In genomic region chr2:145744541-145745386, GRCh38 we compare ENCODE assay signal across 10 cellular contexts.
DNase-seq lines count a peak whose midpoint lies in the region; ATAC-seq lines count a peak whose summit lies in the region.
"Had no signal": no experiment of that assay in that cellular context is flagged by ENCODE, and none has a peak within 500 bp of the region (broad histone marks: within the 10 kb centered on the region; RNA-seq: fewer than 3 reads in every experiment).

No MANE protein-coding gene starts in this region.

- no peak for DNase-seq in activated T-cell treated with anti-CD3 and anti-CD28 coated beads, Interleukin-2, amount 50 U/mL, for 72 hours
- no peak for DNase-seq in activated T-cell treated with anti-CD3 and anti-CD28 coated beads, Interleukin-2, amount 50 U/mL, for 1 hour
- no peak for DNase-seq in activated T-helper 2 cell treated with anti-CD3 and anti-CD28 coated beads, Interferon-gamma antibody, Interleukin-2, Interleukin-4, amounts not matched to agents 10 μg/mL and 5 μg/mL and 100 μg/mL, durations not matched to agents 14 hours and 24 hours and 36 hours (ENCODE audit: low spot score)
- DNase-seq in stimulated activated naive CD8-positive, alpha-beta T cell treated with anti-CD3 and anti-CD28 coated beads, Interleukin-15, amount 100 ng/mL, for 72 hours: peak in 1 of 2 donors; percentile 22
- DNase-seq in D341Med (ENCODE audit: low spot score) (no peak), T-helper 17 cell (no peak)
- no peak for DNase-seq in CD8-positive, alpha-beta memory T cell
- DNase-seq: activated CD4-positive, alpha-beta memory T cell treated with anti-CD3 and anti-CD28 coated beads, Interleukin-2, amount 10 ng/mL, durations not matched to agents 7 days and 5 days; pancreas had no signal

- peaks cover 20% of the 10 kb centered on the region for H3K27me3 Mint-ChIP-seq in activated T-cell treated with anti-CD3 and anti-CD28 coated beads, Interleukin-2, amount 50 U/mL, for 72 hours (ENCODE audit: low read depth)
- peaks cover 11% of the 10 kb centered on the region for H3K27me3 Mint-ChIP-seq in activated T-helper 2 cell treated with anti-CD3 and anti-CD28 coated beads, Interferon-gamma antibody, Interleukin-2, Interleukin-4, amounts not matched to agents 10 μg/mL and 5 μg/mL and 100 μg/mL, durations not matched to agents 14 hours and 24 hours and 36 hours (ENCODE audit: low read depth)
- peaks cover 10% of the 10 kb centered on the region for H3K27me3 Mint-ChIP-seq in stimulated activated naive CD8-positive, alpha-beta T cell treated with anti-CD3 and anti-CD28 coated beads, Interleukin-15, amount 100 ng/mL, for 72 hours
- no peaks in the 10 kb centered on the region for H3K27me3 Mint-ChIP-seq in CD8-positive, alpha-beta memory T cell
- H3K27me3 Mint-ChIP-seq in T-helper 17 cell: no peaks in the 10 kb centered on the region

- no peaks in the 10 kb centered on the region for H3K4me1 ChIP-seq in CD8-positive, alpha-beta memory T cell (ENCODE audit: insufficient read depth, low read length)
- H3K4me1 ChIP-seq: pancreas had no signal

- no peaks in the 10 kb centered on the region for H3K36me3 ChIP-seq in CD8-positive, alpha-beta memory T cell (ENCODE audit: insufficient read depth, low read length)
- H3K36me3 ChIP-seq: pancreas had no signal

- ATAC-seq in activated T-cell treated with anti-CD3 and anti-CD28 coated beads, Interleukin-2, amount 50 U/mL, for 72 hours (replicated peaks in 1 of 2): peak; percentile 83 to 84
- peak; percentile 73 for ATAC-seq in HG03066 (IDR thresholded peaks at IDR 0.05; ENCODE audit: low read depth, unreplicated experiment)
- peak; percentile 92 for ATAC-seq in stimulated activated naive CD8-positive, alpha-beta T cell treated with anti-CD3 and anti-CD28 coated beads, Interleukin-15, amount 100 ng/mL, for 72 hours
- no peak for ATAC-seq in T-helper 17 cell

- POLR2A ChIA-PET in CD8-positive, alpha-beta memory T cell (lab: Charles Lee): no interaction called here

- H3K36me3 Mint-ChIP-seq in activated T-cell treated with anti-CD3 and anti-CD28 coated beads, Interleukin-2, amount 50 U/mL, for 72 hours (ENCODE audit: insufficient read depth in 2 of 2): no peaks in the 10 kb centered on the region
- H3K36me3 Mint-ChIP-seq in activated T-helper 2 cell treated with anti-CD3 and anti-CD28 coated beads, Interferon-gamma antibody, Interleukin-2, Interleukin-4, amounts not matched to agents 10 μg/mL and 5 μg/mL and 100 μg/mL, durations not matched to agents 14 hours and 24 hours and 36 hours (ENCODE audit: low read depth): no peaks in the 10 kb centered on the region
- H3K36me3 Mint-ChIP-seq in CD8-positive, alpha-beta memory T cell: no peaks in the 10 kb centered on the region
- no peaks in the 10 kb centered on the region for H3K36me3 Mint-ChIP-seq in T-helper 17 cell (ENCODE audit: low read depth)

- H3K4me1 Mint-ChIP-seq in activated T-cell treated with anti-CD3 and anti-CD28 coated beads, Interleukin-2, amount 50 U/mL, for 72 hours (ENCODE audit: low read depth): peaks cover 24% of the 10 kb centered on the region
- peaks cover 27% of the 10 kb centered on the region for H3K4me1 Mint-ChIP-seq in activated T-helper 2 cell treated with anti-CD3 and anti-CD28 coated beads, Interferon-gamma antibody, Interleukin-2, Interleukin-4, amounts not matched to agents 10 μg/mL and 5 μg/mL and 100 μg/mL, durations not matched to agents 14 hours and 24 hours and 36 hours (ENCODE audit: low read depth)
- peaks cover 12% of the 10 kb centered on the region for H3K4me1 Mint-ChIP-seq in stimulated activated naive CD8-positive, alpha-beta T cell treated with anti-CD3 and anti-CD28 coated beads, Interleukin-15, amount 100 ng/mL, for 72 hours
- no peaks in the 10 kb centered on the region for H3K4me1 Mint-ChIP-seq in CD8-positive, alpha-beta memory T cell
- H3K4me1 Mint-ChIP-seq in T-helper 17 cell: no peaks in the 10 kb centered on the region

- intact Hi-C loops in activated T-helper 2 cell treated with anti-CD3 and anti-CD28 coated beads, Interferon-gamma antibody, Interleukin-2, Interleukin-4, amounts not matched to agents 10 μg/mL and 5 μg/mL and 100 μg/mL, durations not matched to agents 14 hours and 24 hours and 36 hours (cut with micrococcal nuclease): loop anchor here (10.0 kb wide), 2 partner anchors 330 to 420 kb away; no protein-coding TSS in a partner anchor

- CTCF ChIA-PET in CD8-positive, alpha-beta memory T cell (lab: Charles Lee): no interaction called here

- H3K4me3 ChIP-seq in CD8-positive, alpha-beta memory T cell (ENCODE audit: low read length): no peak overlapping the region
- H3K4me3 ChIP-seq: pancreas had no signal

- no peaks in the 10 kb centered on the region for H3K9me3 ChIP-seq in CD8-positive, alpha-beta memory T cell (ENCODE audit: low read length)
- H3K9me3 ChIP-seq in T-helper 17 cell (ENCODE audit: control insufficient read depth, low read length, poor library complexity, severe bottlenecking): no peaks in the 10 kb centered on the region
- H3K9me3 ChIP-seq: pancreas had no signal

- peaks cover 2 to 5% of the 10 kb centered on the region in 2 donors for H3K9me3 Mint-ChIP-seq in activated T-cell treated with anti-CD3 and anti-CD28 coated beads, Interleukin-2, amount 50 U/mL, for 72 hours
- no peaks in the 10 kb centered on the region for H3K9me3 Mint-ChIP-seq in activated T-helper 2 cell treated with anti-CD3 and anti-CD28 coated beads, Interferon-gamma antibody, Interleukin-2, Interleukin-4, amounts not matched to agents 10 μg/mL and 5 μg/mL and 100 μg/mL, durations not matched to agents 14 hours and 24 hours and 36 hours
- peaks cover 0 to 6% of the 10 kb centered on the region in 2 donors for H3K9me3 Mint-ChIP-seq in stimulated activated naive CD8-positive, alpha-beta T cell treated with anti-CD3 and anti-CD28 coated beads, Interleukin-15, amount 100 ng/mL, for 72 hours
- peaks cover 0 to 4% (median 0%) of the 10 kb centered on the region in 5 donors for H3K9me3 Mint-ChIP-seq in CD8-positive, alpha-beta memory T cell

- H3K27ac ChIP-seq in CD8-positive, alpha-beta memory T cell (ENCODE audit: low read depth, low read length): no peak overlapping the region
- H3K27ac ChIP-seq: pancreas had no signal

- peak overlapping the region in 1 of 2 donors; percentile 11 for H3K4me3 Mint-ChIP-seq in activated T-cell treated with anti-CD3 and anti-CD28 coated beads, Interleukin-2, amount 50 U/mL, for 72 hours
- no peak overlapping the region for H3K4me3 Mint-ChIP-seq in activated T-helper 2 cell treated with anti-CD3 and anti-CD28 coated beads, Interferon-gamma antibody, Interleukin-2, Interleukin-4, amounts not matched to agents 10 μg/mL and 5 μg/mL and 100 μg/mL, durations not matched to agents 14 hours and 24 hours and 36 hours (ENCODE audit: low read depth)
- H3K4me3 Mint-ChIP-seq in stimulated activated naive CD8-positive, alpha-beta T cell treated with anti-CD3 and anti-CD28 coated beads, Interleukin-15, amount 100 ng/mL, for 72 hours: peak overlapping the region in 1 of 2 donors; percentile 11
- no peak overlapping the region for H3K4me3 Mint-ChIP-seq in CD8-positive, alpha-beta memory T cell
- H3K4me3 Mint-ChIP-seq in T-helper 17 cell: no peak overlapping the region
- H3K4me3 Mint-ChIP-seq: activated CD4-positive, alpha-beta memory T cell treated with anti-CD3 and anti-CD28 coated beads, Interleukin-2, amount 10 ng/mL, durations not matched to agents 7 days and 5 days had no signal

- no peaks in the 10 kb centered on the region for H3K27me3 ChIP-seq in CD8-positive, alpha-beta memory T cell (ENCODE audit: insufficient read depth, low read length, poor library complexity, severe bottlenecking)
- H3K27me3 ChIP-seq: pancreas had no signal

- H3K27ac Mint-ChIP-seq in activated T-cell treated with anti-CD3 and anti-CD28 coated beads, Interleukin-2, amount 50 U/mL, for 72 hours: peak overlapping the region; percentile 1
- peak overlapping the region; percentile 31 for H3K27ac Mint-ChIP-seq in activated T-helper 2 cell treated with anti-CD3 and anti-CD28 coated beads, Interferon-gamma antibody, Interleukin-2, Interleukin-4, amounts not matched to agents 10 μg/mL and 5 μg/mL and 100 μg/mL, durations not matched to agents 14 hours and 24 hours and 36 hours
- H3K27ac Mint-ChIP-seq in stimulated activated naive CD8-positive, alpha-beta T cell treated with anti-CD3 and anti-CD28 coated beads, Interleukin-15, amount 100 ng/mL, for 72 hours: no peak overlapping the region
- no peak overlapping the region for H3K27ac Mint-ChIP-seq in CD8-positive, alpha-beta memory T cell
- no peak overlapping the region for H3K27ac Mint-ChIP-seq in T-helper 17 cell
- H3K27ac Mint-ChIP-seq: activated CD4-positive, alpha-beta memory T cell treated with anti-CD3 and anti-CD28 coated beads, Interleukin-2, amount 10 ng/mL, durations not matched to agents 7 days and 5 days had no signal

Comparison
In these comparisons a context has a peak if more than half of its experiments do, and no peak if none do; other contexts are left out.
1. H3K27ac Mint-ChIP-seq: peak in activated T-cell treated with anti-CD3 and anti-CD28 coated beads, Interleukin-2, amount 50 U/mL, for 72 hours (single experiment) and activated T-helper 2 cell treated with anti-CD3 and anti-CD28 coated beads, Interferon-gamma antibody, Interleukin-2, Interleukin-4, amounts not matched to agents 10 μg/mL and 5 μg/mL and 100 μg/mL, durations not matched to agents 14 hours and 24 hours and 36 hours (single experiment); none in stimulated activated naive CD8-positive, alpha-beta T cell treated with anti-CD3 and anti-CD28 coated beads, Interleukin-15, amount 100 ng/mL, for 72 hours (0 of 2), CD8-positive, alpha-beta memory T cell (0 of 8) and T-helper 17 cell (single experiment).